12 cellular contexts compared by ENCODE assay signal in genomic region chr17:4853195-4853762, GRCh38. TPM values are rescaled to one million over a fixed set of nuclear protein-coding genes. Genes with fewer than 3 reads are reported as not detected.
DNase-seq lines count a peak whose midpoint lies in the region; ATAC-seq and TF ChIP-seq lines count a peak whose summit lies in the region.
"Had no signal": no experiment of that assay in that cellular context is flagged by ENCODE, and none has a peak within 500 bp of the region (broad histone marks: within the 10 kb centered on the region; RNA-seq: fewer than 3 reads in every experiment).

No MANE protein-coding gene starts in this region.

- WGBS in psoas muscle, 3 donors = 93 to 96% (median 94%) methylated on average over 4 of the region's 4 CpGs

- peak overlapping the region; percentile 18 for H3K27ac Mint-ChIP-seq in activated T-cell treated with anti-CD3 and anti-CD28 coated beads, Interleukin-2, amount 50 U/mL, for 24 hours
- peak overlapping the region; percentile 83 for H3K27ac Mint-ChIP-seq in activated naive CD8-positive, alpha-beta T cell treated with anti-CD3 and anti-CD28 coated beads, Interleukin-2, amount 10 ng/mL, durations not matched to agents 7 days and 5 days

- H3K4me1 ChIP-seq in foreskin keratinocyte (peaks cover 62% of the 10 kb centered on the region), psoas muscle (peaks cover 12% of the 10 kb centered on the region)

- TF ChIP-seq CTCF in foreskin keratinocyte (conservative IDR thresholded peaks at IDR 0.05) = no peak
- no peak for TF ChIP-seq CTCF in psoas muscle (IDR thresholded peaks at IDR 0.05)

- peaks cover 43% of the 10 kb centered on the region for H3K4me1 Mint-ChIP-seq in activated T-cell treated with anti-CD3 and anti-CD28 coated beads, Interleukin-2, amount 50 U/mL, for 24 hours (ENCODE audit: low read depth)
- H3K4me1 Mint-ChIP-seq in activated naive CD8-positive, alpha-beta T cell treated with anti-CD3 and anti-CD28 coated beads, Interleukin-2, amount 10 ng/mL, durations not matched to agents 7 days and 5 days = peaks cover 12% of the 10 kb centered on the region

- no peaks in the 10 kb centered on the region for H3K36me3 ChIP-seq in psoas muscle (ENCODE audit: insufficient read depth in 1 of 2, low read depth in 1 of 2)

- DNase-seq in activated T-cell treated with anti-CD3 and anti-CD28 coated beads, Interleukin-2, amount 50 U/mL, for 24 hours = no peak
- no peak for DNase-seq in activated T-cell treated with anti-CD3 and anti-CD28 coated beads, Interleukin-2, amount 50 U/mL, for 1 hour
- DNase-seq in activated naive CD8-positive, alpha-beta T cell treated with anti-CD3 and anti-CD28 coated beads, Interleukin-2, amount 10 ng/mL, durations not matched to agents 7 days and 5 days = no peak
- peak; percentile 59 to 79 for DNase-seq in foreskin keratinocyte
- no peak for DNase-seq in psoas muscle
- no peak for DNase-seq in hypothalamus (lab: John Stamatoyannopoulos, UW)
- DNase-seq: midbrain had no signal

- H3K4me3 Mint-ChIP-seq in activated T-cell treated with anti-CD3 and anti-CD28 coated beads, Interleukin-2, amount 50 U/mL, for 24 hours = no peak overlapping the region
- H3K4me3 Mint-ChIP-seq in activated naive CD8-positive, alpha-beta T cell treated with anti-CD3 and anti-CD28 coated beads, Interleukin-2, amount 10 ng/mL, durations not matched to agents 7 days and 5 days = peak overlapping the region; percentile 10

- H3K36me3 Mint-ChIP-seq in activated T-cell treated with anti-CD3 and anti-CD28 coated beads, Interleukin-2, amount 50 U/mL, for 24 hours (ENCODE audit: low read depth) = peaks cover 20% of the 10 kb centered on the region
- H3K36me3 Mint-ChIP-seq in activated naive CD8-positive, alpha-beta T cell treated with anti-CD3 and anti-CD28 coated beads, Interleukin-2, amount 10 ng/mL, durations not matched to agents 7 days and 5 days = peaks cover 30% of the 10 kb centered on the region

- H3K27ac ChIP-seq in foreskin keratinocyte = peak overlapping the region; percentile 95
- peak overlapping the region; percentile 77 for H3K27ac ChIP-seq in temporal lobe (ENCODE audit: low read depth, low read length)
- H3K27ac ChIP-seq in psoas muscle = no peak overlapping the region
- H3K27ac ChIP-seq: coronary artery had no signal

- H3K9me3 ChIP-seq in psoas muscle = no peaks in the 10 kb centered on the region

- POLR2A ChIA-PET in activated naive CD8-positive, alpha-beta T cell treated with anti-CD3 and anti-CD28 coated beads, Interleukin-2, amount 10 ng/mL, durations not matched to agents 7 days and 5 days (lab: Charles Lee) = no interaction called here

- no peak overlapping the region for H3K4me3 ChIP-seq in psoas muscle
- H3K4me3 ChIP-seq: coronary artery had no signal

- H3K9me3 Mint-ChIP-seq in activated T-cell treated with anti-CD3 and anti-CD28 coated beads, Interleukin-2, amount 50 U/mL, for 24 hours = peaks cover 5% of the 10 kb centered on the region
- H3K9me3 Mint-ChIP-seq in activated naive CD8-positive, alpha-beta T cell treated with anti-CD3 and anti-CD28 coated beads, Interleukin-2, amount 10 ng/mL, durations not matched to agents 7 days and 5 days = peaks cover 9% of the 10 kb centered on the region

- no peaks in the 10 kb centered on the region for H3K27me3 Mint-ChIP-seq in activated T-cell treated with anti-CD3 and anti-CD28 coated beads, Interleukin-2, amount 50 U/mL, for 24 hours
- H3K27me3 Mint-ChIP-seq in activated naive CD8-positive, alpha-beta T cell treated with anti-CD3 and anti-CD28 coated beads, Interleukin-2, amount 10 ng/mL, durations not matched to agents 7 days and 5 days = peaks cover 4% of the 10 kb centered on the region

- ATAC-seq in activated naive CD8-positive, alpha-beta T cell treated with anti-CD3 and anti-CD28 coated beads, Interleukin-2, amount 10 ng/mL, durations not matched to agents 7 days and 5 days (ENCODE audit: low read depth) = no peak
- ATAC-seq in foreskin keratinocyte (peak; percentile 14), psoas muscle (no peak), GM19452 (IDR thresholded peaks at IDR 0.05; ENCODE audit: unreplicated experiment) (no peak)

- H3K27me3 ChIP-seq in foreskin keratinocyte (no peaks in the 10 kb centered on the region), psoas muscle (ENCODE audit: insufficient read depth in 3 of 3, low read length in 2 of 3) (no peaks in the 10 kb centered on the region)

- intact Hi-C loops in psoas muscle (cut with DNase I) = no loop called here

RNA-seq across cellular contexts. Expression of gene MINK1, which starts 20.1 kb away (rescaled TPM):
- total RNA-seq in activated naive CD8-positive, alpha-beta T cell treated with anti-CD3 and anti-CD28 coated beads, Interleukin-2, amount 10 ng/mL, durations not matched to agents 7 days and 5 days = 100 to 1,000 TPM; 123 to 128 TPM
- 81.5 and 85.5 TPM in 2 replicates for total RNA-seq in foreskin keratinocyte
- 51.5 and 53.7 TPM in 2 replicates for polyA plus RNA-seq in foreskin keratinocyte
- total RNA-seq in temporal lobe = 22.9 TPM
- 10 to 100 TPM; 15.8 to 23.8 (median 20.8) TPM for total RNA-seq in psoas muscle
- polyA plus RNA-seq in psoas muscle = 10 to 100 TPM in 2 of 3 donors, 1 to 10 TPM in 1; 8.9 to 19.2 (median 14.2) TPM

RNA-seq across cellular contexts. Expression of gene C17orf107, which starts 46.1 kb away (rescaled TPM):
- 1 to 10 TPM; 1.9 to 3.0 TPM for total RNA-seq in activated naive CD8-positive, alpha-beta T cell treated with anti-CD3 and anti-CD28 coated beads, Interleukin-2, amount 10 ng/mL, durations not matched to agents 7 days and 5 days
- 0.78 and 1.7 TPM in 2 replicates for total RNA-seq in foreskin keratinocyte
- 0.38 and 0.91 TPM in 2 replicates for polyA plus RNA-seq in foreskin keratinocyte
- total RNA-seq in temporal lobe = 3.7 TPM
- under 1 TPM in 2 of 4 donors, not detected in 2; 0.20 to 0.30 TPM for total RNA-seq in psoas muscle
- under 1 TPM; 0.01 to 0.10 (median 0.03) TPM for polyA plus RNA-seq in psoas muscle

RNA-seq across cellular contexts. Expression of gene PLD2, which starts 46.3 kb away (rescaled TPM):
- 10 to 100 TPM; 18.8 to 21.7 TPM for total RNA-seq in activated naive CD8-positive, alpha-beta T cell treated with anti-CD3 and anti-CD28 coated beads, Interleukin-2, amount 10 ng/mL, durations not matched to agents 7 days and 5 days
- total RNA-seq in foreskin keratinocyte (27.9 and 31.6 TPM in 2 replicates), temporal lobe (7.4 TPM), psoas muscle (1 to 10 TPM; 3.7 to 7.5 (median 4.3) TPM)
- polyA plus RNA-seq in foreskin keratinocyte (20.4 and 22.8 TPM in 2 replicates), psoas muscle (1 to 10 TPM; 2.4 to 4.2 (median 3.0) TPM)

RNA-seq across cellular contexts. Expression of gene CHRNE, which starts 49.6 kb away (rescaled TPM):
- total RNA-seq in activated naive CD8-positive, alpha-beta T cell treated with anti-CD3 and anti-CD28 coated beads, Interleukin-2, amount 10 ng/mL, durations not matched to agents 7 days and 5 days = 1 to 10 TPM in 1 of 2 experiments, under 1 TPM in 1; 0.65 to 1.1 TPM
- total RNA-seq in foreskin keratinocyte (not detected in 2 replicates), temporal lobe (0.25 TPM), psoas muscle (1 to 10 TPM in 1 of 4 donors, under 1 TPM in 3; 0.19 to 1.1 (median 0.28) TPM)
- polyA plus RNA-seq in foreskin keratinocyte (0.04 and 0.06 TPM in 2 replicates), psoas muscle (under 1 TPM; 0.16 to 0.70 (median 0.56) TPM)
- total RNA-seq: HT1080, RPMI7951 had no signal

Comparison
In these comparisons a context has a peak if more than half of its experiments do, and no peak if none do; other contexts are left out.
1. DNase-seq: peak in foreskin keratinocyte (2 of 2); none in activated T-cell treated with anti-CD3 and anti-CD28 coated beads, Interleukin-2, amount 50 U/mL, for 24 hours (single experiment), activated T-cell treated with anti-CD3 and anti-CD28 coated beads, Interleukin-2, amount 50 U/mL, for 1 hour (single experiment), activated naive CD8-positive, alpha-beta T cell treated with anti-CD3 and anti-CD28 coated beads, Interleukin-2, amount 10 ng/mL, durations not matched to agents 7 days and 5 days (single experiment), psoas muscle (0 of 2) and hypothalamus (0 of 51).